Comparison of ENCODE assay signal across 8 cellular contexts in the genomic region with DNA sequence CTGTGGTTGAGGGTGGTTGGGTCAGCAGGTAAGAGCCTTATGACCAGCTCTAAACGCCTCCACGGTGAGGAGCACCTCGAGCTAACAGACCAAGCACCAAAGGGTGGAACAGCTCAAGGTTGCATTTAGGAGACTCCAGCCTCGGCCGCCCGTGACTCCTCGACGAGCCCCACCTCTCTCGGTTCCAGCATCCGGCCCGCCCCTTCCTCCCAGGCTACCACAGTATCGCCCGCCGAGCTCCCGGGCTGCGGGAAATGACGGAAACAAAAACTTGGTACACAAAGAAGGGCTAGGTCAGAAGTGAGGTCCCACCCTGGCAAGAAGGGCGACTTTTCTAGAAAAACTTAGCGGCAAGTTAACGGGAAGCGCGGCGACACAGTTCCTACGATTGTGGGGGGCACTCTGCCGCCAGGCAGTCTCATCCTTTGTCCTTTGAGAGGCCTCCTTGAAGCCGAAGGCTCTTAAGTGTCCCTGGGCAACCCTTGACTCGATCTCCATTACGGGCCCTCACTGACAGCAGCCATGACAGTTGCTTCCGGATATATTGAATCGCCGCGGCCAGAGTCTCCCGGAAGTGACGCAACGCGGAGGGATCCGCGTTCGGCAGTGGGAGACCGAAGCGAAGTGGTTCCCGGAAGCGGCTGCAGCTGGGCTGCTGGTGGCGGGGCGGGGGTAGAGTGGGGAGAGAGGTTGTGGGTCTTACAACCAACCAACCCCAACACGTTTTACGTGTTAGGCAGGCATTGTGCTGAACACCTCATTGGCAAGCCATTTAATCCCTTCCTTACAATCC. TPM values are rescaled to one million over a fixed set of nuclear protein-coding genes. Genes with fewer than 3 reads are reported as not detected.
A peak's percentile ranks its signal among the peaks of the same experiment; 100 is the strongest.
DNase-seq lines count a peak whose midpoint lies in the region; ATAC-seq, FAIRE-seq and TF ChIP-seq lines count a peak whose summit lies in the region.

No MANE protein-coding gene starts in this region.

- TF ChIP-seq POLR2A in gastroesophageal sphincter (IDR thresholded peaks at IDR 0.05), result peak; percentile 34 to 37

- POLR2A ChIA-PET in HEK293T (lab: Yijun Ruan, JAX), result interaction anchor here (0.6 to 2.9 kb wide), 18 partner anchors 14 to 1239 kb away, joined by 3 to 102 read pairs (median 4); partner anchors contain the start of genes CCNJ and ZNF518A

- no peak for TF ChIP-seq EP300 in gastroesophageal sphincter (IDR thresholded peaks at IDR 0.05)

- no peaks in the 10 kb centered on the region for H3K36me3 ChIP-seq in SJCRH30
- peaks cover 0 to 7% of the 10 kb centered on the region in 2 donors for H3K36me3 ChIP-seq in gastroesophageal sphincter
- peaks cover 0 to 6% of the 10 kb centered on the region in 2 donors for H3K36me3 ChIP-seq in psoas muscle (ENCODE audit: insufficient read depth in 1 of 2, low read depth in 1 of 2)

- peak overlapping the region; percentile 69 for H3K4me3 ChIP-seq in SJCRH30
- H3K4me3 ChIP-seq in gastroesophageal sphincter, result peak overlapping the region; percentile 65 to 66
- peak overlapping the region; percentile 75 for H3K4me3 ChIP-seq in psoas muscle

- H3K27ac ChIP-seq in SJCRH30, result peak overlapping the region; percentile 92
- H3K27ac ChIP-seq in gastroesophageal sphincter, result peak overlapping the region; percentile 66 to 92 (median 89)
- H3K27ac ChIP-seq in psoas muscle, result peak overlapping the region; percentile 82

- H3K9me3 ChIP-seq in SJCRH30 (replicated peaks) (no peaks in the 10 kb centered on the region), gastroesophageal sphincter (no peaks in the 10 kb centered on the region), psoas muscle (no peaks in the 10 kb centered on the region)

- H3K4me1 ChIP-seq in SJCRH30, result no peaks in the 10 kb centered on the region
- H3K4me1 ChIP-seq in gastroesophageal sphincter, result peaks cover 0 to 6% (median 0%) of the 10 kb centered on the region in 3 donors
- no peaks in the 10 kb centered on the region for H3K4me1 ChIP-seq in psoas muscle

- no peak for FAIRE-seq in urothelium cell line (lab: Jason Lieb, UNC)

- H3K27me3 ChIP-seq in SJCRH30 (no peaks in the 10 kb centered on the region), gastroesophageal sphincter (peaks cover 27% of the 10 kb centered on the region), psoas muscle (ENCODE audit: insufficient read depth in 3 of 3, low read length in 2 of 3) (peaks cover 11 to 41% (median 15%) of the 10 kb centered on the region in 3 donors)

- peak in 1 of 4 experiments; percentile 7 for TF ChIP-seq CTCF in gastroesophageal sphincter (IDR thresholded peaks at IDR 0.05)
- TF ChIP-seq CTCF in psoas muscle (IDR thresholded peaks at IDR 0.05), result no peak

- peak; percentile 96 for ATAC-seq in gastroesophageal sphincter
- peak; percentile 95 to 99 (median 98) for ATAC-seq in psoas muscle

- WGBS in gastroesophageal sphincter (ENCODE audit: low coverage in 1 of 2), 2 donors, result 0% methylated on average over 12 of the region's 47 CpGs; no CpG with 5 or more reads in 1 of the 2 donors
- 3 to 5% (median 4%) methylated on average over 46 to 47 of the region's 47 CpGs for WGBS in psoas muscle, 3 donors

- DNase-seq in GM03348 (ENCODE audit: low spot score) (peak; percentile 95), HEK293T (ENCODE audit: extremely low spot score) (peak; percentile 95), MV-4-11 (lab: John Stamatoyannopoulos, UW) (peak; percentile 95), SJCRH30 (peak; percentile 92 to 94), psoas muscle (peak; percentile 96), urothelium cell line (ENCODE audit: low spot score) (peak; percentile 50)
- DNase-seq in activated naive CD4-positive, alpha-beta T cell (lab: John Stamatoyannopoulos, UW), result peak; percentile 71 to 89 (median 81)

- CTCF ChIA-PET in HEK293T (lab: Yijun Ruan, JAX), result no interaction called here

- intact Hi-C loops in psoas muscle (cut with DNase I), result loop anchor here (1.0 to 5.0 kb wide), 2 partner anchors 40 to 48 kb away; partner anchors contain the start of genes ZNF518A (in 2 of the 2) and CCNJ (in 1 of the 2)

TF ChIP-seq in HEK293T, 16 proteins besides CTCF, POLR2A, EP300 and RAD21:
- TF ChIP-seq SP1 (IDR thresholded peaks at IDR 0.05) (no peak), NFRKB (IDR thresholded peaks at IDR 0.05) (peak; percentile 94), CTBP1 (IDR thresholded peaks at IDR 0.05; ENCODE audit: borderline replicate concordance) (0 out of 2 replicates have a peak, but pooled peaks have one; percentile 24), ZNF384 (IDR thresholded peaks at IDR 0.05) (no peak), ARNT (IDR thresholded peaks at IDR 0.05) (no peak), FOXK2 (IDR thresholded peaks at IDR 0.05) (no peak), L3MBTL2 (conservative IDR thresholded peaks at IDR 0.05) (peak; percentile 62), ELF4 (IDR thresholded peaks at IDR 0.05) (peak; percentile 96)
- TF ChIP-seq, protein P1, sequence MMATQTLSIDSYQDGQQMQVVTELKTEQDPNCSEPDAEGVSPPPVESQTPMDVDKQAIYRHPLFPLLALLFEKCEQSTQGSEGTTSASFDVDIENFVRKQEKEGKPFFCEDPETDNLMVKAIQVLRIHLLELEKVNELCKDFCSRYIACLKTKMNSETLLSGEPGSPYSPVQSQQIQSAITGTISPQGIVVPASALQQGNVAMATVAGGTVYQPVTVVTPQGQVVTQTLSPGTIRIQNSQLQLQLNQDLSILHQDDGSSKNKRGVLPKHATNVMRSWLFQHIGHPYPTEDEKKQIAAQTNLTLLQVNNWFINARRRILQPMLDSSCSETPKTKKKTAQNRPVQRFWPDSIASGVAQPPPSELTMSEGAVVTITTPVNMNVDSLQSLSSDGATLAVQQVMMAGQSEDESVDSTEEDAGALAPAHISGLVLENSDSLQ (IDR thresholded peaks at IDR 0.05), result peak; percentile 66
TF ChIP-seq in HEK293T: peak in this region for 5.

RNA-seq across cellular contexts. Expression of gene ZNF518A, which starts 40.2 kb away (rescaled TPM):
- 19.0 and 24.9 TPM in 2 replicates for total RNA-seq in SJCRH30 (2014; rRNA removed; shearing (Covaris generic))
- total RNA-seq in gastroesophageal sphincter (10 to 100 TPM; 14.4 to 26.3 (median 16.4) TPM), psoas muscle (10 to 100 TPM in 1 of 4 donors, 1 to 10 TPM in 3; 7.4 to 10.2 (median 8.2) TPM)
- polyA plus RNA-seq in psoas muscle, result 1 to 10 TPM; 1.9 to 6.3 (median 3.0) TPM

RNA-seq across cellular contexts. Expression of gene CCNJ, which starts 46.5 kb away (rescaled TPM):
- total RNA-seq in SJCRH30 (2014; rRNA removed; shearing (Covaris generic)), result 11.2 and 11.9 TPM in 2 replicates
- total RNA-seq in gastroesophageal sphincter, result 1 to 10 TPM; 3.1 to 5.3 (median 4.4) TPM
- 1 to 10 TPM; 3.8 to 5.7 (median 5.2) TPM for total RNA-seq in psoas muscle
- 1 to 10 TPM; 2.0 to 8.4 (median 4.0) TPM for polyA plus RNA-seq in psoas muscle

Comparison
In these comparisons a context has a peak if more than half of its experiments do, and no peak if none do; other contexts are left out.
1. Peak in every context shown above with its lines: DNase-seq, ATAC-seq, H3K4me3 ChIP-seq and H3K27ac ChIP-seq.